8 cellular contexts compared by ENCODE assay signal in genomic region chr2:98385050-98385699, GRCh38. TPM values are rescaled to one million over a fixed set of nuclear protein-coding genes. Genes with fewer than 3 reads are reported as not detected.
DNase-seq lines count a peak whose midpoint lies in the region; ATAC-seq and TF ChIP-seq lines count a peak whose summit lies in the region.

No MANE protein-coding gene starts in this region.

- DNase-seq in AG09319 (ENCODE audit: extremely low read depth, low read depth), result peak; percentile 28
- peak; percentile 79 for DNase-seq in NCI-H1694 (lab: John Stamatoyannopoulos, UW)
- DNase-seq in T-helper 17 cell, result peak; percentile 32 to 68 (median 43)
- DNase-seq in amniotic stem cell (lab: John Stamatoyannopoulos, UW), result peak; percentile 13
- DNase-seq in left ventricle myocardium inferior, result peak; percentile 71
- peak; percentile 54 for DNase-seq in renal cortical epithelial cell (ENCODE audit: low read depth)

- H3K36me3 Mint-ChIP-seq in T-helper 17 cell (ENCODE audit: low read depth), result peaks cover 3% of the 10 kb centered on the region

- H3K36me3 ChIP-seq in left ventricle myocardium inferior, result no peaks in the 10 kb centered on the region

- TF ChIP-seq CTCF in AG09319 (IDR thresholded peaks at IDR 0.05; ENCODE audit: low read depth, low read length), result peak; percentile 100
- TF ChIP-seq CTCF in left ventricle myocardium inferior (IDR thresholded peaks at IDR 0.05; ENCODE audit: borderline replicate concordance), result peak; percentile 91

- H3K4me1 ChIP-seq in left ventricle myocardium inferior, result no peaks in the 10 kb centered on the region

- peak overlapping the region; percentile 32 for H3K27ac Mint-ChIP-seq in T-helper 17 cell

- no peaks in the 10 kb centered on the region for H3K9me3 ChIP-seq in T-helper 17 cell (ENCODE audit: control insufficient read depth, low read length, poor library complexity, severe bottlenecking)
- no peaks in the 10 kb centered on the region for H3K9me3 ChIP-seq in left ventricle myocardium inferior (replicated peaks)

- H3K27me3 ChIP-seq in left ventricle myocardium inferior (ENCODE audit: low read depth), result peaks cover 12% of the 10 kb centered on the region

- no peak overlapping the region for H3K4me3 ChIP-seq in left ventricle myocardium inferior

- peaks cover 3% of the 10 kb centered on the region for H3K4me1 Mint-ChIP-seq in T-helper 17 cell

- peak; percentile 61 for ATAC-seq in GM19455 (IDR thresholded peaks at IDR 0.05; ENCODE audit: unreplicated experiment)
- ATAC-seq in T-helper 17 cell, result peak; percentile 84
- ATAC-seq in GM21717 (IDR thresholded peaks at IDR 0.05; ENCODE audit: unreplicated experiment), result no peak

- peaks cover 43% of the 10 kb centered on the region for H3K27me3 Mint-ChIP-seq in T-helper 17 cell

- H3K27ac ChIP-seq in left ventricle myocardium inferior (replicated peaks), result no peak overlapping the region

- no peak overlapping the region for H3K4me3 Mint-ChIP-seq in T-helper 17 cell

- intact Hi-C loops in left ventricle myocardium inferior (cut with micrococcal nuclease), result loop anchor here (10.0 kb wide), 1 partner anchor 580 kb away; no protein-coding TSS in a partner anchor

RNA-seq across cellular contexts. Expression of gene CNGA3, which starts 38.9 kb away (rescaled TPM):
- total RNA-seq in T-helper 17 cell (not detected), left ventricle myocardium inferior (not detected), renal cortical epithelial cell (not detected in 2 replicates)

RNA-seq across cellular contexts. Expression of gene INPP4A, which starts 59.5 kb away (rescaled TPM):
- total RNA-seq in T-helper 17 cell, result 100 to 1,000 TPM; 109 to 110 TPM
- total RNA-seq in left ventricle myocardium inferior, result 20.8 TPM
- 24.5 and 30.9 TPM in 2 replicates for total RNA-seq in renal cortical epithelial cell

Comparison
In these comparisons a context has a peak if more than half of its experiments do, and no peak if none do; other contexts are left out.
1. DNase-seq: peak in every context shown above with its lines; median percentile 79 in NCI-H1694; 71 in left ventricle myocardium inferior; 54 in renal cortical epithelial cell; 43 in T-helper 17 cell; 28 in AG09319; 13 in amniotic stem cell.